Comparison of ENCODE assay signal across 2 cellular contexts in genomic region chr7:43569424-43569823, GRCh38.
TF ChIP-seq lines count a peak whose summit lies in the region.

No MANE protein-coding gene starts in this region.

TF ChIP-seq in H1, 55 proteins besides CTCF, POLR2A, EP300 and RAD21 (continued from another document):
- TF ChIP-seq SRF (IDR thresholded peaks at IDR 0.05; ENCODE audit: low read depth, low read length) (no peak), CHD2 (IDR thresholded peaks at IDR 0.05; ENCODE audit: low read length) (no peak), GABPA (IDR thresholded peaks at IDR 0.05; ENCODE audit: borderline replicate concordance, insufficient read depth, low read length) (no peak), SAP30 (IDR thresholded peaks at IDR 0.05; ENCODE audit: insufficient read depth, insufficient replicate concordance, low read length) (no peak), ATF3 (IDR thresholded peaks at IDR 0.05; ENCODE audit: insufficient read depth, low read depth, low read length) (no peak), ATF2 (IDR thresholded peaks at IDR 0.05; ENCODE audit: low read length) (no peak), CHD7 (IDR thresholded peaks at IDR 0.05; ENCODE audit: insufficient replicate concordance, low read length) (no peak)
TF ChIP-seq in H1: peak in this region for 0.

TF ChIP-seq in GM23338, 12 proteins besides CTCF, POLR2A, EP300 and RAD21 (continued from another document):
- TF ChIP-seq ZNF462 (CRISPR knock-in tag; IDR thresholded peaks at IDR 0.05) (no peak), JUNB (IDR thresholded peaks at IDR 0.05; ENCODE audit: unreplicated experiment) (no peak), NANOG (IDR thresholded peaks at IDR 0.05; ENCODE audit: borderline replicate concordance) (no peak), ETS1 (IDR thresholded peaks at IDR 0.05) (no peak)
